Comparison of ENCODE assay signal across 10 cellular contexts in genomic region chr1:207818971-207819451, GRCh38.
A peak's percentile ranks its signal among the peaks of the same experiment; 100 is the strongest.
DNase-seq lines count a peak whose midpoint lies in the region; ATAC-seq, FAIRE-seq and TF ChIP-seq lines count a peak whose summit lies in the region.
"Had no signal": no experiment of that assay in that cellular context is flagged by ENCODE, and none has a peak within 500 bp of the region (broad histone marks: within the 10 kb centered on the region; RNA-seq: fewer than 3 reads in every experiment).

No MANE protein-coding gene starts in this region.

- H3K36me3 Mint-ChIP-seq in T-helper 2 cell treated with Interferon-gamma antibody and Interleukin-4, amounts not matched to agents 5 μg/mL and 100 μg/mL, for 36 hours (ENCODE audit: low read depth): peaks cover 51% of the 10 kb centered on the region

- intact Hi-C loops in breast epithelium (cut with DNase I; ENCODE audit: low total_unique reads): no loop called here

- no peak for TF ChIP-seq POLR2A in breast epithelium (IDR thresholded peaks at IDR 0.05)

- H3K9me3 Mint-ChIP-seq in T-helper 2 cell treated with Interferon-gamma antibody and Interleukin-4, amounts not matched to agents 5 μg/mL and 100 μg/mL, for 36 hours: no peaks in the 10 kb centered on the region

- TF ChIP-seq CTCF in breast epithelium (IDR thresholded peaks at IDR 0.05): no peak

- H3K9me3 ChIP-seq in breast epithelium: no peaks in the 10 kb centered on the region

- peak overlapping the region; percentile 25 to 82 (median 81) for H3K4me3 ChIP-seq in breast epithelium
- H3K4me3 ChIP-seq: cardiac muscle cell had no signal

- no peak for ATAC-seq in left lobe of liver
- no peak for ATAC-seq in HG02610 (IDR thresholded peaks at IDR 0.05; ENCODE audit: unreplicated experiment)

- peaks cover 19 to 54% of the 10 kb centered on the region in 2 donors for H3K4me1 ChIP-seq in breast epithelium

- H3K4me1 Mint-ChIP-seq in T-helper 2 cell treated with Interferon-gamma antibody and Interleukin-4, amounts not matched to agents 5 μg/mL and 100 μg/mL, for 36 hours (ENCODE audit: low read depth): peaks cover 54% of the 10 kb centered on the region

- H3K27me3 ChIP-seq in breast epithelium: no peaks in the 10 kb centered on the region
- H3K27me3 ChIP-seq: cardiac muscle cell had no signal

- H3K4me3 Mint-ChIP-seq in T-helper 2 cell treated with Interferon-gamma antibody and Interleukin-4, amounts not matched to agents 5 μg/mL and 100 μg/mL, for 36 hours: no peak overlapping the region

- no peak overlapping the region for H3K27ac Mint-ChIP-seq in T-helper 2 cell treated with Interferon-gamma antibody and Interleukin-4, amounts not matched to agents 5 μg/mL and 100 μg/mL, for 36 hours

- DNase-seq in HTR-8/SVneo (ENCODE audit: insufficient read length, low spot score) (peak; percentile 75), breast epithelium (ENCODE audit: low spot score in 2 of 2) (no peak), left lobe of liver (ENCODE audit: low spot score) (peak; percentile 41), germinal center (ENCODE audit: low spot score) (no peak)
- no peak for DNase-seq in T-helper 2 cell treated with Interferon-gamma antibody and Interleukin-4, amounts not matched to agents 5 μg/mL and 100 μg/mL, for 36 hours (ENCODE audit: low spot score)
- DNase-seq: GOT3, NCI-H82 had no signal

- peak overlapping the region; percentile 78 to 98 for H3K27ac ChIP-seq in breast epithelium
- peak overlapping the region; percentile 55 for H3K27ac ChIP-seq in temporal lobe (ENCODE audit: low read depth, low read length)
- H3K27ac ChIP-seq: cardiac muscle cell had no signal

- FAIRE-seq in HTR-8/SVneo (lab: Jason Lieb, UNC): no peak

- no peaks in the 10 kb centered on the region for H3K36me3 ChIP-seq in breast epithelium
- H3K36me3 ChIP-seq: cardiac muscle cell had no signal

- H3K27me3 Mint-ChIP-seq in T-helper 2 cell treated with Interferon-gamma antibody and Interleukin-4, amounts not matched to agents 5 μg/mL and 100 μg/mL, for 36 hours (ENCODE audit: low read depth): no peaks in the 10 kb centered on the region

Comparison
In these comparisons a context has a peak if more than half of its experiments do, and no peak if none do; other contexts are left out.
1. DNase-seq: peak in HTR-8/SVneo (single experiment) and left lobe of liver (single experiment); none in breast epithelium (0 of 2), germinal center (single experiment) and T-helper 2 cell treated with Interferon-gamma antibody and Interleukin-4, amounts not matched to agents 5 μg/mL and 100 μg/mL, for 36 hours (single experiment).